In genomic region chr14:22449612-22449930, GRCh38 we compare ENCODE assay signal across 13 cellular contexts.
"Had no signal": no experiment of that assay in that cellular context is flagged by ENCODE, and none has a peak within 500 bp of the region (broad histone marks: within the 10 kb centered on the region; RNA-seq: fewer than 3 reads in every experiment).

No MANE protein-coding gene starts in this region.

- H3K9me3 ChIP-seq: ascending aorta, psoas muscle, tibial artery had no signal

- H3K4me1 ChIP-seq: ascending aorta, psoas muscle had no signal

- H3K27ac ChIP-seq: psoas muscle, tibial artery had no signal

- H3K36me3 ChIP-seq: ascending aorta, tibial artery had no signal

- H3K4me3 Mint-ChIP-seq: activated naive CD8-positive, alpha-beta T cell; mesothelial cell of epicardium had no signal

- DNase-seq: activated effector memory CD4-positive, alpha-beta T cell treated with Interleukin-2 at 50 U/mL for 16 hours; kidney; naive thymus-derived CD4-positive, alpha-beta T cell; occipital lobe; stimulated activated CD4-positive, alpha-beta T cell treated with anti-CD3 and anti-CD28 coated beads, Interleukin-12 subunit alpha, Interleukin-12 subunit beta, amount 100 ng/mL, for 4 hours; stimulated activated CD4-positive, alpha-beta T cell treated with anti-CD3 and anti-CD28 coated beads, Interleukin-2, amount 100 ng/mL, for 48 hours had no signal

- FAIRE-seq: colon, frontal cortex, kidney had no signal

- H3K4me3 ChIP-seq: ascending aorta, psoas muscle, tibial artery had no signal

- H3K9me3 Mint-ChIP-seq: naive thymus-derived CD4-positive, alpha-beta T cell had no signal

- H3K27ac Mint-ChIP-seq: activated naive CD8-positive, alpha-beta T cell; mesothelial cell of epicardium; naive thymus-derived CD4-positive, alpha-beta T cell had no signal

- H3K27me3 ChIP-seq: ascending aorta, tibial artery had no signal

- H3K27me3 Mint-ChIP-seq: activated naive CD8-positive, alpha-beta T cell; naive thymus-derived CD4-positive, alpha-beta T cell had no signal

- H3K4me1 Mint-ChIP-seq: mesothelial cell of epicardium had no signal

- H3K36me3 Mint-ChIP-seq: activated naive CD8-positive, alpha-beta T cell; mesothelial cell of epicardium; naive thymus-derived CD4-positive, alpha-beta T cell had no signal
